Comparison of ENCODE assay signal across 1 cellular context in genomic region chr1:61337471-61337870, GRCh38.
TF ChIP-seq lines count a peak whose summit lies in the region.

No MANE protein-coding gene starts in this region.

TF ChIP-seq in GM23338, 12 proteins besides CTCF, POLR2A, EP300 and RAD21 (continued from another document):
- TF ChIP-seq, protein P1, sequence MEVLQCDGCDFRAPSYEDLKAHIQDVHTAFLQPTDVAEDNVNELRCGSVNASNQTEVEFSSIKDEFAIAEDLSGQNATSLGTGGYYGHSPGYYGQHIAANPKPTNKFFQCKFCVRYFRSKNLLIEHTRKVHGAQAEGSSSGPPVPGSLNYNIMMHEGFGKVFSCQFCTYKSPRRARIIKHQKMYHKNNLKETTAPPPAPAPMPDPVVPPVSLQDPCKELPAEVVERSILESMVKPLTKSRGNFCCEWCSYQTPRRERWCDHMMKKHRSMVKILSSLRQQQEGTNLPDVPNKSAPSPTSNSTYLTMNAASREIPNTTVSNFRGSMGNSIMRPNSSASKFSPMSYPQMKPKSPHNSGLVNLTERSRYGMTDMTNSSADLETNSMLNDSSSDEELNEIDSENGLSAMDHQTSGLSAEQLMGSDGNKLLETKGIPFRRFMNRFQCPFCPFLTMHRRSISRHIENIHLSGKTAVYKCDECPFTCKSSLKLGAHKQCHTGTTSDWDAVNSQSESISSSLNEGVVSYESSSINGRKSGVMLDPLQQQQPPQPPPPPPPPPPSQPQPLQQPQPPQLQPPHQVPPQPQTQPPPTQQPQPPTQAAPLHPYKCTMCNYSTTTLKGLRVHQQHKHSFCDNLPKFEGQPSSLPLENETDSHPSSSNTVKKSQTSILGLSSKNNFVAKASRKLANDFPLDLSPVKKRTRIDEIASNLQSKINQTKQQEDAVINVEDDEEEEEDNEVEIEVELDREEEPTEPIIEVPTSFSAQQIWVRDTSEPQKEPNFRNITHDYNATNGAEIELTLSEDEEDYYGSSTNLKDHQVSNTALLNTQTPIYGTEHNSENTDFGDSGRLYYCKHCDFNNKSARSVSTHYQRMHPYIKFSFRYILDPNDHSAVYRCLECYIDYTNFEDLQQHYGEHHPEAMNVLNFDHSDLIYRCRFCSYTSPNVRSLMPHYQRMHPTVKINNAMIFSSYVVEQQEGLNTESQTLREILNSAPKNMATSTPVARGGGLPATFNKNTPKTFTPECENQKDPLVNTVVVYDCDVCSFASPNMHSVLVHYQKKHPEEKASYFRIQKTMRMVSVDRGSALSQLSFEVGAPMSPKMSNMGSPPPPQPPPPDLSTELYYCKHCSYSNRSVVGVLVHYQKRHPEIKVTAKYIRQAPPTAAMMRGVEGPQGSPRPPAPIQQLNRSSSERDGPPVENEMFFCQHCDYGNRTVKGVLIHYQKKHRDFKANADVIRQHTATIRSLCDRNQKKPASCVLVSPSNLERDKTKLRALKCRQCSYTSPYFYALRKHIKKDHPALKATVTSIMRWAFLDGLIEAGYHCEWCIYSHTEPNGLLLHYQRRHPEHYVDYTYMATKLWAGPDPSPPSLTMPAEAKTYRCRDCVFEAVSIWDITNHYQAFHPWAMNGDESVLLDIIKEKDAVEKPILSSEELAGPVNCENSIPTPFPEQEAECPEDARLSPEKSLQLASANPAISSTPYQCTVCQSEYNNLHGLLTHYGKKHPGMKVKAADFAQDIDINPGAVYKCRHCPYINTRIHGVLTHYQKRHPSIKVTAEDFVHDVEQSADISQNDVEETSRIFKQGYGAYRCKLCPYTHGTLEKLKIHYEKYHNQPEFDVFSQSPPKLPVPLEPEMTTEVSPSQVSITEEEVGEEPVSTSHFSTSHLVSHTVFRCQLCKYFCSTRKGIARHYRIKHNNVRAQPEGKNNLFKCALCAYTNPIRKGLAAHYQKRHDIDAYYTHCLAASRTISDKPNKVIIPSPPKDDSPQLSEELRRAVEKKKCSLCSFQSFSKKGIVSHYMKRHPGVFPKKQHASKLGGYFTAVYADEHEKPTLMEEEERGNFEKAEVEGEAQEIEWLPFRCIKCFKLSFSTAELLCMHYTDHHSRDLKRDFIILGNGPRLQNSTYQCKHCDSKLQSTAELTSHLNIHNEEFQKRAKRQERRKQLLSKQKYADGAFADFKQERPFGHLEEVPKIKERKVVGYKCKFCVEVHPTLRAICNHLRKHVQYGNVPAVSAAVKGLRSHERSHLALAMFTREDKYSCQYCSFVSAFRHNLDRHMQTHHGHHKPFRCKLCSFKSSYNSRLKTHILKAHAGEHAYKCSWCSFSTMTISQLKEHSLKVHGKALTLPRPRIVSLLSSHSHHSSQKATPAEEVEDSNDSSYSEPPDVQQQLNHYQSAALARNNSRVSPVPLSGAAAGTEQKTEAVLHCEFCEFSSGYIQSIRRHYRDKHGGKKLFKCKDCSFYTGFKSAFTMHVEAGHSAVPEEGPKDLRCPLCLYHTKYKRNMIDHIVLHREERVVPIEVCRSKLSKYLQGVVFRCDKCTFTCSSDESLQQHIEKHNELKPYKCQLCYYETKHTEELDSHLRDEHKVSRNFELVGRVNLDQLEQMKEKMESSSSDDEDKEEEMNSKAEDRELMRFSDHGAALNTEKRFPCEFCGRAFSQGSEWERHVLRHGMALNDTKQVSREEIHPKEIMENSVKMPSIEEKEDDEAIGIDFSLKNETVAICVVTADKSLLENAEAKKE (CRISPR knock-in tag; IDR thresholded peaks at IDR 0.05), result no peak
- TF ChIP-seq NANOG (IDR thresholded peaks at IDR 0.05; ENCODE audit: borderline replicate concordance) (no peak), EZH2phosphoT487 (IDR thresholded peaks at IDR 0.05; ENCODE audit: unreplicated experiment) (no peak), JUNB (IDR thresholded peaks at IDR 0.05; ENCODE audit: unreplicated experiment) (no peak), POLR2AphosphoS5 (IDR thresholded peaks at IDR 0.05; ENCODE audit: low read depth) (no peak), CREB1 (CRISPR knock-in tag; IDR thresholded peaks at IDR 0.05; ENCODE audit: low read depth) (no peak), ZNF331 (CRISPR knock-in tag; IDR thresholded peaks at IDR 0.05; ENCODE audit: low read depth) (no peak), EZH2 (IDR thresholded peaks at IDR 0.05; ENCODE audit: low read depth, unreplicated experiment) (no peak)
